20 cellular contexts compared by ENCODE assay signal in the genomic region with DNA sequence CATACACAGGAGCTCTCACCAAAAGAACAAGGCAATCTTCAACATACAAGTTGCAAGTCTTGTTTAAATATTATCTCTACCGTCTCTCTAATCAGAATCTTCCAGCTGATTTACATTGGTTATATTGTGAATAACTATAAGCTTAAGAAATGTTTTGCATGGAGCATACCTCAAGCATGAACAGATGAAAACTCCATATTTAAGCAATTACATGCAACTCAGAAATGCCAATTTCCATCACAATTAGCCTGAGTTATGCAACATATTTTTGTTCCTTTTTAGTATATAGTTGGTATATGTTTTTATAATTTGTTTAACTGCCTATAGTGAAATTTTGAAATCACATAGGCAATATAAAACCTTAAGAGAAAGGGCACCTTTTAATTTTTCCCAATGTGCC.
"Had no signal": no experiment of that assay in that cellular context is flagged by ENCODE, and none has a peak within 500 bp of the region (broad histone marks: within the 10 kb centered on the region; RNA-seq: fewer than 3 reads in every experiment).

No MANE protein-coding gene starts in this region.

- H3K4me3 ChIP-seq: colonic mucosa, esophagus muscularis mucosa, gastrocnemius medialis, heart right ventricle, left lung, lower lobe of right lung, mucosa of descending colon had no signal

- H3K36me3 ChIP-seq: colonic mucosa, esophagus muscularis mucosa, gastrocnemius medialis, heart right ventricle, left lung, lower lobe of right lung had no signal

- H3K27me3 ChIP-seq: colonic mucosa, esophagus muscularis mucosa, gastrocnemius medialis, heart right ventricle, left lung had no signal

- DNase-seq: colonic mucosa; cortex of kidney; effector CD8-positive, alpha-beta T cell; foreskin melanocyte; gastrocnemius medialis; glutamatergic neuron; head of caudate nucleus; heart right ventricle; hippocampal formation; left cardiac atrium; left lung; left ventricle myocardium superior; lower lobe of right lung; mesenchymal stem cell; mucosa of descending colon; naive B cell; naive thymus-derived CD8-positive, alpha-beta T cell had no signal

- H3K4me1 ChIP-seq: colonic mucosa, esophagus muscularis mucosa, gastrocnemius medialis, left lung, lower lobe of right lung had no signal

- H3K9me3 Mint-ChIP-seq: mesothelial cell of epicardium; naive B cell; naive thymus-derived CD8-positive, alpha-beta T cell had no signal

- H3K9me3 ChIP-seq: colonic mucosa, esophagus muscularis mucosa, gastrocnemius medialis, heart right ventricle, left lung, lower lobe of right lung, mucosa of descending colon had no signal

- H3K4me1 Mint-ChIP-seq: naive thymus-derived CD8-positive, alpha-beta T cell had no signal

- H3K27ac ChIP-seq: colonic mucosa, esophagus muscularis mucosa, gastrocnemius medialis, heart right ventricle, left lung, lower lobe of right lung had no signal

- ATAC-seq: gastrocnemius medialis; heart right ventricle; left cardiac atrium; left lung; left ventricle myocardium superior; lower lobe of right lung; mucosa of descending colon; naive thymus-derived CD8-positive, alpha-beta T cell had no signal

- H3K4me3 Mint-ChIP-seq: dendritic cell treated with granulocyte-macrophage colony-stimulating factor and Interleukin-4, amounts not matched to agents 40 ng/mL and 50 ng/mL, for 4 days; mesothelial cell of epicardium; naive B cell; naive thymus-derived CD8-positive, alpha-beta T cell had no signal

- H3K36me3 Mint-ChIP-seq: mesothelial cell of epicardium had no signal

- H3K27me3 Mint-ChIP-seq: dendritic cell treated with granulocyte-macrophage colony-stimulating factor and Interleukin-4, amounts not matched to agents 40 ng/mL and 50 ng/mL, for 4 days; naive B cell; naive thymus-derived CD8-positive, alpha-beta T cell had no signal
